Comparison of ENCODE assay signal across 1 cellular context in the genomic region with DNA sequence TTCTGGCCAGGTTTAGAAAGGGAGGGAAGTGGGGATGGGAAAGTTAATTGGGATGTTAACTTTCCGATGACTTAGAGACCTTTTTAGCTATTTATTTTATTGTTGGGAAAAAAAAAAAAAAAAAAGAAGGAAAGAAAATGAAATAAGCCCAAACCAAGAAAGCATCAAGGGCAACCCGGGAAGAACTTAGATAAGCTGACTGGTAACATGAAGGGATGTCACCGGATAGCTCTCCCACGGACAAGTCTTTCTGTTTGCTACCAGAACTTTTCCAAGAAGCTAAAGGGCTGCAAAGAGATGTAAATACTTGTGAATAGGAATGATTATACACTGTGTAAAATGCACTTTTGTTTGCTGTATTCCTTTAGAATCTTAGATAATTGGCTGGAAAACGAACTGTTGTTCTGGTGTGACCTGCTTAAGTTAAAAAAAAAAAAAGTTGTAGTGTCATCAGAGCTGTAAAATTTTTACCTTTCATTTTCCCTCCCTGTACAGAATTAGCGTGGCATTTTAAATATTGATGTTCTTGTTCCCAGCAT.
TF ChIP-seq lines count a peak whose summit lies in the region.

No MANE protein-coding gene starts in this region.

TF ChIP-seq in GM12878, 131 proteins besides CTCF, POLR2A, EP300 and RAD21:
- TF ChIP-seq, protein P1, sequence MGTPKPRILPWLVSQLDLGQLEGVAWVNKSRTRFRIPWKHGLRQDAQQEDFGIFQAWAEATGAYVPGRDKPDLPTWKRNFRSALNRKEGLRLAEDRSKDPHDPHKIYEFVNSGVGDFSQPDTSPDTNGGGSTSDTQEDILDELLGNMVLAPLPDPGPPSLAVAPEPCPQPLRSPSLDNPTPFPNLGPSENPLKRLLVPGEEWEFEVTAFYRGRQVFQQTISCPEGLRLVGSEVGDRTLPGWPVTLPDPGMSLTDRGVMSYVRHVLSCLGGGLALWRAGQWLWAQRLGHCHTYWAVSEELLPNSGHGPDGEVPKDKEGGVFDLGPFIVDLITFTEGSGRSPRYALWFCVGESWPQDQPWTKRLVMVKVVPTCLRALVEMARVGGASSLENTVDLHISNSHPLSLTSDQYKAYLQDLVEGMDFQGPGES (IDR thresholded peaks at IDR 0.05) = no peak
- no peak for TF ChIP-seq CBX3 (IDR thresholded peaks at IDR 0.05; ENCODE audit: borderline replicate concordance, low read depth)
- TF ChIP-seq, protein P2, sequence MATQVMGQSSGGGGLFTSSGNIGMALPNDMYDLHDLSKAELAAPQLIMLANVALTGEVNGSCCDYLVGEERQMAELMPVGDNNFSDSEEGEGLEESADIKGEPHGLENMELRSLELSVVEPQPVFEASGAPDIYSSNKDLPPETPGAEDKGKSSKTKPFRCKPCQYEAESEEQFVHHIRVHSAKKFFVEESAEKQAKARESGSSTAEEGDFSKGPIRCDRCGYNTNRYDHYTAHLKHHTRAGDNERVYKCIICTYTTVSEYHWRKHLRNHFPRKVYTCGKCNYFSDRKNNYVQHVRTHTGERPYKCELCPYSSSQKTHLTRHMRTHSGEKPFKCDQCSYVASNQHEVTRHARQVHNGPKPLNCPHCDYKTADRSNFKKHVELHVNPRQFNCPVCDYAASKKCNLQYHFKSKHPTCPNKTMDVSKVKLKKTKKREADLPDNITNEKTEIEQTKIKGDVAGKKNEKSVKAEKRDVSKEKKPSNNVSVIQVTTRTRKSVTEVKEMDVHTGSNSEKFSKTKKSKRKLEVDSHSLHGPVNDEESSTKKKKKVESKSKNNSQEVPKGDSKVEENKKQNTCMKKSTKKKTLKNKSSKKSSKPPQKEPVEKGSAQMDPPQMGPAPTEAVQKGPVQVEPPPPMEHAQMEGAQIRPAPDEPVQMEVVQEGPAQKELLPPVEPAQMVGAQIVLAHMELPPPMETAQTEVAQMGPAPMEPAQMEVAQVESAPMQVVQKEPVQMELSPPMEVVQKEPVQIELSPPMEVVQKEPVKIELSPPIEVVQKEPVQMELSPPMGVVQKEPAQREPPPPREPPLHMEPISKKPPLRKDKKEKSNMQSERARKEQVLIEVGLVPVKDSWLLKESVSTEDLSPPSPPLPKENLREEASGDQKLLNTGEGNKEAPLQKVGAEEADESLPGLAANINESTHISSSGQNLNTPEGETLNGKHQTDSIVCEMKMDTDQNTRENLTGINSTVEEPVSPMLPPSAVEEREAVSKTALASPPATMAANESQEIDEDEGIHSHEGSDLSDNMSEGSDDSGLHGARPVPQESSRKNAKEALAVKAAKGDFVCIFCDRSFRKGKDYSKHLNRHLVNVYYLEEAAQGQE (IDR thresholded peaks at IDR 0.05; ENCODE audit: low read depth, low read length) = no peak
- TF ChIP-seq, protein P3, sequence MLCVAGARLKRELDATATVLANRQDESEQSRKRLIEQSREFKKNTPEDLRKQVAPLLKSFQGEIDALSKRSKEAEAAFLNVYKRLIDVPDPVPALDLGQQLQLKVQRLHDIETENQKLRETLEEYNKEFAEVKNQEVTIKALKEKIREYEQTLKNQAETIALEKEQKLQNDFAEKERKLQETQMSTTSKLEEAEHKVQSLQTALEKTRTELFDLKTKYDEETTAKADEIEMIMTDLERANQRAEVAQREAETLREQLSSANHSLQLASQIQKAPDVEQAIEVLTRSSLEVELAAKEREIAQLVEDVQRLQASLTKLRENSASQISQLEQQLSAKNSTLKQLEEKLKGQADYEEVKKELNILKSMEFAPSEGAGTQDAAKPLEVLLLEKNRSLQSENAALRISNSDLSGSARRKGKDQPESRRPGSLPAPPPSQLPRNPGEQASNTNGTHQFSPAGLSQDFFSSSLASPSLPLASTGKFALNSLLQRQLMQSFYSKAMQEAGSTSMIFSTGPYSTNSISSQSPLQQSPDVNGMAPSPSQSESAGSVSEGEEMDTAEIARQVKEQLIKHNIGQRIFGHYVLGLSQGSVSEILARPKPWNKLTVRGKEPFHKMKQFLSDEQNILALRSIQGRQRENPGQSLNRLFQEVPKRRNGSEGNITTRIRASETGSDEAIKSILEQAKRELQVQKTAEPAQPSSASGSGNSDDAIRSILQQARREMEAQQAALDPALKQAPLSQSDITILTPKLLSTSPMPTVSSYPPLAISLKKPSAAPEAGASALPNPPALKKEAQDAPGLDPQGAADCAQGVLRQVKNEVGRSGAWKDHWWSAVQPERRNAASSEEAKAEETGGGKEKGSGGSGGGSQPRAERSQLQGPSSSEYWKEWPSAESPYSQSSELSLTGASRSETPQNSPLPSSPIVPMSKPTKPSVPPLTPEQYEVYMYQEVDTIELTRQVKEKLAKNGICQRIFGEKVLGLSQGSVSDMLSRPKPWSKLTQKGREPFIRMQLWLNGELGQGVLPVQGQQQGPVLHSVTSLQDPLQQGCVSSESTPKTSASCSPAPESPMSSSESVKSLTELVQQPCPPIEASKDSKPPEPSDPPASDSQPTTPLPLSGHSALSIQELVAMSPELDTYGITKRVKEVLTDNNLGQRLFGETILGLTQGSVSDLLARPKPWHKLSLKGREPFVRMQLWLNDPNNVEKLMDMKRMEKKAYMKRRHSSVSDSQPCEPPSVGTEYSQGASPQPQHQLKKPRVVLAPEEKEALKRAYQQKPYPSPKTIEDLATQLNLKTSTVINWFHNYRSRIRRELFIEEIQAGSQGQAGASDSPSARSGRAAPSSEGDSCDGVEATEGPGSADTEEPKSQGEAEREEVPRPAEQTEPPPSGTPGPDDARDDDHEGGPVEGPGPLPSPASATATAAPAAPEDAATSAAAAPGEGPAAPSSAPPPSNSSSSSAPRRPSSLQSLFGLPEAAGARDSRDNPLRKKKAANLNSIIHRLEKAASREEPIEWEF (IDR thresholded peaks at IDR 0.05; ENCODE audit: insufficient replicate concordance, low read depth, low read length) = no peak
- TF ChIP-seq PAX8 (IDR thresholded peaks at IDR 0.05) = no peak
- TF ChIP-seq RBBP5 (conservative IDR thresholded peaks at IDR 0.05) = no peak
- TF ChIP-seq EGR1 (IDR thresholded peaks at IDR 0.05; ENCODE audit: borderline replicate concordance in 1 of 2, low read depth in 2 of 2, low read length in 2 of 2) = no peak
- no peak for TF ChIP-seq JUNB (IDR thresholded peaks at IDR 0.05)
- TF ChIP-seq, protein P4, sequence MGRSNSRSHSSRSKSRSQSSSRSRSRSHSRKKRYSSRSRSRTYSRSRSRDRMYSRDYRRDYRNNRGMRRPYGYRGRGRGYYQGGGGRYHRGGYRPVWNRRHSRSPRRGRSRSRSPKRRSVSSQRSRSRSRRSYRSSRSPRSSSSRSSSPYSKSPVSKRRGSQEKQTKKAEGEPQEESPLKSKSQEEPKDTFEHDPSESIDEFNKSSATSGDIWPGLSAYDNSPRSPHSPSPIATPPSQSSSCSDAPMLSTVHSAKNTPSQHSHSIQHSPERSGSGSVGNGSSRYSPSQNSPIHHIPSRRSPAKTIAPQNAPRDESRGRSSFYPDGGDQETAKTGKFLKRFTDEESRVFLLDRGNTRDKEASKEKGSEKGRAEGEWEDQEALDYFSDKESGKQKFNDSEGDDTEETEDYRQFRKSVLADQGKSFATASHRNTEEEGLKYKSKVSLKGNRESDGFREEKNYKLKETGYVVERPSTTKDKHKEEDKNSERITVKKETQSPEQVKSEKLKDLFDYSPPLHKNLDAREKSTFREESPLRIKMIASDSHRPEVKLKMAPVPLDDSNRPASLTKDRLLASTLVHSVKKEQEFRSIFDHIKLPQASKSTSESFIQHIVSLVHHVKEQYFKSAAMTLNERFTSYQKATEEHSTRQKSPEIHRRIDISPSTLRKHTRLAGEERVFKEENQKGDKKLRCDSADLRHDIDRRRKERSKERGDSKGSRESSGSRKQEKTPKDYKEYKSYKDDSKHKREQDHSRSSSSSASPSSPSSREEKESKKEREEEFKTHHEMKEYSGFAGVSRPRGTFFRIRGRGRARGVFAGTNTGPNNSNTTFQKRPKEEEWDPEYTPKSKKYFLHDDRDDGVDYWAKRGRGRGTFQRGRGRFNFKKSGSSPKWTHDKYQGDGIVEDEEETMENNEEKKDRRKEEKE (IDR thresholded peaks at IDR 0.05) = no peak
- no peak for TF ChIP-seq ZZZ3 (IDR thresholded peaks at IDR 0.05; ENCODE audit: control insufficient read depth, insufficient read length, low read depth)
- no peak for TF ChIP-seq SUPT20H (IDR thresholded peaks at IDR 0.05; ENCODE audit: borderline replicate concordance, control insufficient read depth, low read depth, low read length)
- TF ChIP-seq ZNF24 (IDR thresholded peaks at IDR 0.05) = no peak
- TF ChIP-seq CHD2 (IDR thresholded peaks at IDR 0.05; ENCODE audit: borderline replicate concordance, low read depth, low read length) = no peak
- TF ChIP-seq, protein P5, sequence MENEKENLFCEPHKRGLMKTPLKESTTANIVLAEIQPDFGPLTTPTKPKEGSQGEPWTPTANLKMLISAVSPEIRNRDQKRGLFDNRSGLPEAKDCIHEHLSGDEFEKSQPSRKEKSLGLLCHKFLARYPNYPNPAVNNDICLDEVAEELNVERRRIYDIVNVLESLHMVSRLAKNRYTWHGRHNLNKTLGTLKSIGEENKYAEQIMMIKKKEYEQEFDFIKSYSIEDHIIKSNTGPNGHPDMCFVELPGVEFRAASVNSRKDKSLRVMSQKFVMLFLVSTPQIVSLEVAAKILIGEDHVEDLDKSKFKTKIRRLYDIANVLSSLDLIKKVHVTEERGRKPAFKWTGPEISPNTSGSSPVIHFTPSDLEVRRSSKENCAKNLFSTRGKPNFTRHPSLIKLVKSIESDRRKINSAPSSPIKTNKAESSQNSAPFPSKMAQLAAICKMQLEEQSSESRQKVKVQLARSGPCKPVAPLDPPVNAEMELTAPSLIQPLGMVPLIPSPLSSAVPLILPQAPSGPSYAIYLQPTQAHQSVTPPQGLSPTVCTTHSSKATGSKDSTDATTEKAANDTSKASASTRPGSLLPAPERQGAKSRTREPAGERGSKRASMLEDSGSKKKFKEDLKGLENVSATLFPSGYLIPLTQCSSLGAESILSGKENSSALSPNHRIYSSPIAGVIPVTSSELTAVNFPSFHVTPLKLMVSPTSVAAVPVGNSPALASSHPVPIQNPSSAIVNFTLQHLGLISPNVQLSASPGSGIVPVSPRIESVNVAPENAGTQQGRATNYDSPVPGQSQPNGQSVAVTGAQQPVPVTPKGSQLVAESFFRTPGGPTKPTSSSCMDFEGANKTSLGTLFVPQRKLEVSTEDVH (IDR thresholded peaks at IDR 0.05; ENCODE audit: low read depth, partially characterized antibody) = no peak
- no peak for TF ChIP-seq RCOR1 (conservative IDR thresholded peaks at IDR 0.05; ENCODE audit: low read depth, low read length)
- TF ChIP-seq NFIC (IDR thresholded peaks at IDR 0.05; ENCODE audit: low read depth, low read length) = no peak
- TF ChIP-seq STAT1 (conservative IDR thresholded peaks at IDR 0.05) = no peak
